Comparison of ENCODE assay signal across 8 cellular contexts in genomic region chr9:132726561-132727150, GRCh38.
"Had no signal": no experiment of that assay in that cellular context is flagged by ENCODE, and none has a peak within 500 bp of the region (broad histone marks: within the 10 kb centered on the region; RNA-seq: fewer than 3 reads in every experiment).

No MANE protein-coding gene starts in this region.

- H3K27ac ChIP-seq: GM23248 had no signal

- DNase-seq: GM23248, GOT3, H7, HFFc6, IMR-90 had no signal

- H3K9me3 ChIP-seq: HAP-1 had no signal

- ATAC-seq: HCT116, K562 had no signal

- H2AFZ ChIP-seq: GM23248 had no signal

- H3K9ac ChIP-seq: GM23248 had no signal

- H3K4me1 ChIP-seq: HAP-1 had no signal

- H3K4me3 ChIP-seq: GM23248, HAP-1, K562 had no signal

- H3K36me3 ChIP-seq: HAP-1 had no signal
